9 cellular contexts compared by ENCODE assay signal in the genomic region with DNA sequence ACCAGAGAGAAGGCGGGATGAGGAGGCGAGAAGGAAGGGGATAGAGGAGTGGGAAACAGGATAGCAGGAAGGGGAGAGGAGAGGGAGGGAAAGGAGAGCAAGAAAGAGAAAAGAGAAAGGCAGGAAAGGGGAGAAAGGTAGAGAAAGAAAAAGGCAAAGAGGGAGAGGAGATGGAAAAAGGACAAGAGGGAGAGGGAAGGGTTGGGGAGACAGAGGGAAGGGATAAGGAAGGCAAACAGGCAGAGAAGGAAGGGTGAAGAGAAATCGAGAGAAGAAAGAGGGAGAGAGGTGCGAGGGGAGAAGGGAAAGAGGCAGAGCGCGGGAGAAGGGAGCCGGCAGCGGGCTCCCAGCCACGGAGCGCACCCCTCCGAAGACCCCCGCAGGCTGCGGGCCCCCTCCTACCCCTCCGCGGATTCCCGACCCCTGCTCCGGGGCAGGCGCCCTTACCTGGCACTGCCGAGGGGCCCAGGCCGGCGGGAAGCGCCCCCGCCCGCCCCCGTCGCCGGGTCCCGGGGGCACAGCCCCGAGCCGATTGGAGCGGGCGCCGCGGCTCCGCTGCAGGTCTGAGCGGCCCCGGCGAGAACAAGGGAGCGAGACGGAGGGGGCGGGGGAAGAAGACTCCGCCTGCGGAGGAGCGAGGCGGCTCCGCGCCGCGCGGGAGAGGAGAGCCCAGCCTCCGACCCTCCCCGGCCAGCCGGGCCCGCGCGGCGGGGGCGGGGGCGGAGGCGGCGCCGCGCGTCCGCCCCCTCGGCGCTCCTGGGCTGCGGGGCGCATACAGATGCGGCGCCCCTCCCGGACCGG. TPM values are rescaled to one million over a fixed set of nuclear protein-coding genes. Genes with fewer than 3 reads are reported as not detected.
DNase-seq lines count a peak whose midpoint lies in the region; ATAC-seq, FAIRE-seq and TF ChIP-seq lines count a peak whose summit lies in the region.
"Had no signal": no experiment of that assay in that cellular context is flagged by ENCODE, and none has a peak within 500 bp of the region (broad histone marks: within the 10 kb centered on the region; RNA-seq: fewer than 3 reads in every experiment).

A gene with protein sequence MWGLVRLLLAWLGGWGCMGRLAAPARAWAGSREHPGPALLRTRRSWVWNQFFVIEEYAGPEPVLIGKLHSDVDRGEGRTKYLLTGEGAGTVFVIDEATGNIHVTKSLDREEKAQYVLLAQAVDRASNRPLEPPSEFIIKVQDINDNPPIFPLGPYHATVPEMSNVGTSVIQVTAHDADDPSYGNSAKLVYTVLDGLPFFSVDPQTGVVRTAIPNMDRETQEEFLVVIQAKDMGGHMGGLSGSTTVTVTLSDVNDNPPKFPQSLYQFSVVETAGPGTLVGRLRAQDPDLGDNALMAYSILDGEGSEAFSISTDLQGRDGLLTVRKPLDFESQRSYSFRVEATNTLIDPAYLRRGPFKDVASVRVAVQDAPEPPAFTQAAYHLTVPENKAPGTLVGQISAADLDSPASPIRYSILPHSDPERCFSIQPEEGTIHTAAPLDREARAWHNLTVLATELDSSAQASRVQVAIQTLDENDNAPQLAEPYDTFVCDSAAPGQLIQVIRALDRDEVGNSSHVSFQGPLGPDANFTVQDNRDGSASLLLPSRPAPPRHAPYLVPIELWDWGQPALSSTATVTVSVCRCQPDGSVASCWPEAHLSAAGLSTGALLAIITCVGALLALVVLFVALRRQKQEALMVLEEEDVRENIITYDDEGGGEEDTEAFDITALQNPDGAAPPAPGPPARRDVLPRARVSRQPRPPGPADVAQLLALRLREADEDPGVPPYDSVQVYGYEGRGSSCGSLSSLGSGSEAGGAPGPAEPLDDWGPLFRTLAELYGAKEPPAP (minus strand): TSS at position 565 of the 801 bp plus-strand sequence. CDS start 1,787 bp downstream, outside the sequence.

- in situ Hi-C loops in astrocyte of the spinal cord (cut with HindIII; ENCODE audit: low sequenced_read_pairs): no loop called here

- H3K4me1 ChIP-seq in RWPE2 (ENCODE audit: insufficient read depth, poor library complexity, severe bottlenecking) (peaks cover 6% of the 10 kb centered on the region), iPS-18a (ENCODE audit: control insufficient read depth, low read depth, low read length) (peaks cover 10% of the 10 kb centered on the region), small intestine (ENCODE audit: control insufficient read depth in 2 of 2, insufficient read depth in 1 of 2, low read depth in 1 of 2, low read length in 1 of 2) (peaks cover 0 to 2% of the 10 kb centered on the region in 2 donors)

- H3K9me3 ChIP-seq in RWPE2 (ENCODE audit: severe bottlenecking): no peaks in the 10 kb centered on the region
- H3K9me3 ChIP-seq in iPS-18a (ENCODE audit: control insufficient read depth, low read depth, low read length): no peaks in the 10 kb centered on the region
- no peaks in the 10 kb centered on the region for H3K9me3 ChIP-seq in small intestine (ENCODE audit: control insufficient read depth, low read depth)

- FAIRE-seq in D721Med (lab: Jason Lieb, UNC) (no peak), small intestine (lab: Jason Lieb, UNC) (no peak)
- FAIRE-seq: TTC549 had no signal

- H3K36me3 ChIP-seq in RWPE2 (ENCODE audit: low read depth) (peaks cover 35% of the 10 kb centered on the region), iPS-18a (ENCODE audit: control insufficient read depth, low read depth, low read length) (peaks cover 35% of the 10 kb centered on the region), small intestine (ENCODE audit: control insufficient read depth in 2 of 2, insufficient read depth in 2 of 2, low read length in 2 of 2) (peaks cover 8 to 19% of the 10 kb centered on the region in 2 donors)

- TF ChIP-seq CTCF in D721Med (IDR thresholded peaks at IDR 0.05; ENCODE audit: insufficient read depth, missing control alignments) (no peak), HFF-Myc (IDR thresholded peaks at IDR 0.05; ENCODE audit: low read depth, low read length, missing control alignments) (no peak), RWPE2 (IDR thresholded peaks at IDR 0.05; ENCODE audit: poor library complexity, severe bottlenecking) (no peak), astrocyte of the spinal cord (IDR thresholded peaks at IDR 0.05; ENCODE audit: low read depth, low read length) (no peak)

- ATAC-seq in RWPE2 (ENCODE audit: low read depth): peak; percentile 64
- no peak for ATAC-seq in GM18517 (IDR thresholded peaks at IDR 0.05; ENCODE audit: unreplicated experiment)

- 1 to 2% (median 2%) methylated on average over 38 to 73 of the region's 73 CpGs for WGBS in small intestine, 3 donors

- no peaks in the 10 kb centered on the region for H3K27me3 ChIP-seq in RWPE2 (ENCODE audit: insufficient read depth, poor library complexity, severe bottlenecking)
- peaks cover 6% of the 10 kb centered on the region for H3K27me3 ChIP-seq in iPS-18a (ENCODE audit: control insufficient read depth, insufficient read depth, low read length)
- H3K27me3 ChIP-seq in small intestine (ENCODE audit: control insufficient read depth in 2 of 2, insufficient read depth in 2 of 2, low read length in 2 of 2): no peaks in the 10 kb centered on the region

- DNase-seq in D721Med (ENCODE audit: insufficient read length, low spot score) (peak; percentile 70), HFF-Myc (ENCODE audit: extremely low read depth, low read depth) (no peak), RWPE2 (ENCODE audit: low spot score) (peak; percentile 89), astrocyte of the spinal cord (ENCODE audit: low read depth, low spot score) (peak; percentile 68), small intestine (peak; percentile 66), NCI-H2227 (lab: John Stamatoyannopoulos, UW; ENCODE audit: unreplicated experiment) (no peak)

- H3K4me3 ChIP-seq in HFF-Myc (replicated peaks; ENCODE audit: low read depth, low read length) (peak within 1 kb of the TSS; percentile 41), RWPE2 (ENCODE audit: severe bottlenecking) (peak within 1 kb of the TSS; percentile 76), astrocyte of the spinal cord (ENCODE audit: low read depth, low read length) (peak within 1 kb of the TSS; percentile 55), iPS-18a (ENCODE audit: low read length) (peak within 1 kb of the TSS; percentile 78), small intestine (ENCODE audit: low read depth in 1 of 2, low read length in 2 of 2) (peak within 1 kb of the TSS; percentile 56 to 76)

- peak within 1 kb of the TSS; percentile 62 for H3K9ac ChIP-seq in iPS-18a (ENCODE audit: low read length)

- H3K27ac ChIP-seq in RWPE2 (ENCODE audit: poor library complexity, severe bottlenecking) (peak within 1 kb of the TSS; percentile 73), iPS-18a (ENCODE audit: low read length) (no peak within 1 kb of the TSS), small intestine (ENCODE audit: low read depth in 1 of 2, low read length in 1 of 2) (peak within 1 kb of the TSS in 1 of 2 donors; percentile 40)

RNA-seq across cellular contexts. Expression of the gene that starts here (rescaled TPM):
- polyA plus RNA-seq in small intestine: 1 to 10 TPM in 1 of 3 donors, under 1 TPM in 2; 0.22 to 4.2 (median 0.81) TPM

Comparison
In these comparisons a context has a peak if more than half of its experiments do, and no peak if none do; other contexts are left out.
1. DNase-seq: peak in D721Med (single experiment), RWPE2 (single experiment), astrocyte of the spinal cord (single experiment) and small intestine (single experiment); none in HFF-Myc (single experiment) and NCI-H2227 (single experiment).
2. Peak in every context shown above with its lines, with median percentiles within 50 percentile points of each other: H3K4me3 ChIP-seq.